12 cellular contexts compared by ENCODE assay signal in genomic region chr11:101034076-101034475, GRCh38.
A peak's percentile ranks its signal among the peaks of the same experiment; 100 is the strongest.
DNase-seq lines count a peak whose midpoint lies in the region; ATAC-seq and TF ChIP-seq lines count a peak whose summit lies in the region.
"Had no signal": no experiment of that assay in that cellular context is flagged by ENCODE, and none has a peak within 500 bp of the region (broad histone marks: within the 10 kb centered on the region; RNA-seq: fewer than 3 reads in every experiment).

No MANE protein-coding gene starts in this region.

- intact Hi-C loops in adrenal gland (cut with DNase I), result no loop called here
- intact Hi-C loops in Right ventricle myocardium superior (cut with DNase I), result loop anchor here (10.0 kb wide), 1 partner anchor 91 kb away; the partner anchor contains the start of gene PGR
- intact Hi-C loops in ovary (cut with DNase I), result loop anchor here in 1 of 4 donors (5.0 kb wide), 1 partner anchor 93 kb away; the partner anchor contains the start of gene PGR

- no peaks in the 10 kb centered on the region for H3K27me3 ChIP-seq in adrenal gland
- H3K27me3 ChIP-seq in ovary, result no peaks in the 10 kb centered on the region
- H3K27me3 ChIP-seq: suprapubic skin had no signal

- TF ChIP-seq EP300 in ovary (IDR thresholded peaks at IDR 0.05), result no peak

- H3K9me3 ChIP-seq in adrenal gland (replicated peaks in 1 of 3) (no peaks in the 10 kb centered on the region), ovary (no peaks in the 10 kb centered on the region)
- H3K9me3 ChIP-seq: suprapubic skin had no signal

- peak; percentile 73 for DNase-seq in DMS53 (lab: John Stamatoyannopoulos, UW)
- peak in 6 of 7 donors; percentile 35 to 84 (median 47) for DNase-seq in adrenal gland
- DNase-seq in Right ventricle myocardium superior, result peak; percentile 77
- peak; percentile 78 to 86 (median 81) for DNase-seq in ovary
- no peak for DNase-seq in NCI-H446 treated with DMSO at 0.1 percent for 48 hours (lab: John Stamatoyannopoulos, UW)
- DNase-seq in stimulated activated CD4-positive, alpha-beta T cell treated with anti-CD3 and anti-CD28 coated beads, Interleukin-2, amount 100 ng/mL, for 24 hours, result no peak
- no peak for DNase-seq in GM13977 (ENCODE audit: low spot score)
- no peak for DNase-seq in stimulated activated naive CD4-positive, alpha-beta T cell (lab: John Stamatoyannopoulos, UW)
- DNase-seq: NCI-H146; OCI-M1; stimulated activated CD4-positive, alpha-beta T cell treated with anti-CD3 and anti-CD28 coated beads, Interleukin-4, amount 100 ng/mL, for 4 hours had no signal

- TF ChIP-seq CTCF in adrenal gland (IDR thresholded peaks at IDR 0.05), result no peak
- TF ChIP-seq CTCF in ovary (IDR thresholded peaks at IDR 0.05), result no peak
- TF ChIP-seq CTCF in GM13977 (IDR thresholded peaks at IDR 0.05; ENCODE audit: extremely low read depth, insufficient read depth, missing control alignments), result no peak

- H3K27ac ChIP-seq in adrenal gland (peak overlapping the region in 1 of 5 donors; percentile 24), ovary (peak overlapping the region in 1 of 2 donors; percentile 74)
- H3K27ac ChIP-seq: suprapubic skin had no signal

- H3K4me1 ChIP-seq in adrenal gland (replicated peaks in 1 of 2) (no peaks in the 10 kb centered on the region), ovary (ENCODE audit: insufficient read depth) (peaks cover 7% of the 10 kb centered on the region)

- H3K4me3 ChIP-seq in adrenal gland, result no peak overlapping the region
- no peak overlapping the region for H3K4me3 ChIP-seq in ovary
- H3K4me3 ChIP-seq: suprapubic skin had no signal

- 32 to 48% (median 44%) methylated on average over 4 of the region's 4 CpGs for WGBS in adrenal gland, 4 donors
- WGBS in ovary, 3 donors, result 3 to 6% (median 5%) methylated on average over 4 of the region's 4 CpGs

- H3K36me3 ChIP-seq in adrenal gland (replicated peaks in 1 of 2), result no peaks in the 10 kb centered on the region
- H3K36me3 ChIP-seq in ovary, result no peaks in the 10 kb centered on the region
- H3K36me3 ChIP-seq: suprapubic skin had no signal

- in situ Hi-C loops in GM13977 (cut with MboI; ENCODE audit: low pct_unique_long_range_greater_than_20kb, low sequenced_read_pairs, unreplicated experiment), result no loop called here

- TF ChIP-seq POLR2A in adrenal gland (IDR thresholded peaks at IDR 0.05) (no peak), ovary (IDR thresholded peaks at IDR 0.05) (no peak)

- ATAC-seq in Right ventricle myocardium superior (ENCODE audit: poor library complexity), result peak; percentile 91

Comparison
In these comparisons a context has a peak if more than half of its experiments do, and no peak if none do; other contexts are left out.
1. DNase-seq: peak in DMS53 (single experiment), adrenal gland (6 of 7), Right ventricle myocardium superior (single experiment) and ovary (5 of 5); none in NCI-H446 treated with DMSO at 0.1 percent for 48 hours (single experiment), stimulated activated CD4-positive, alpha-beta T cell treated with anti-CD3 and anti-CD28 coated beads, Interleukin-2, amount 100 ng/mL, for 24 hours (0 of 2), GM13977 (single experiment) and stimulated activated naive CD4-positive, alpha-beta T cell (0 of 6).